In the genomic region with DNA sequence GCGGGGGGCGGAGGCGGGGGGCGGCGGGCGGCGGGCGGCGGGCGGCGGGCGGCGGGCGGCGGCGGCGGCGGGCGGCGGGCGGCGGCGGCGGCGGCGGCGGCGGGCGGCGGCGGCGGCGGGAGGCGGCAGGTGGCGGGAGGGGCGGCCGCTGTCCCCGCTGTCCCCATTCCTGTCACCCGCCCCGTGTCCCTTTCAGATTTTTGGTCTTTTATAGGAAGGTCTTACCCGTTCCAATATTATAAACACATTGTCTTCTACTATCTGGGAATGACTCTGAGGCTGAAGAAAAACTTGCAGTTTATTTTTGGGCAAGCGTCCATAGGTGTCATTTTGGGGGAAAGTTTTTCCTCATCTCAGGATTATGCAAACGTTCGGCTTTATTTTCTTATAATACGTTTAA, we compare ENCODE assay signal across 8 cellular contexts. TPM values are rescaled to one million over a fixed set of nuclear protein-coding genes. Genes with fewer than 3 reads are reported as not detected.
A peak's percentile ranks its signal among the peaks of the same experiment; 100 is the strongest.
DNase-seq lines count a peak whose midpoint lies in the region; ATAC-seq and TF ChIP-seq lines count a peak whose summit lies in the region.

No MANE protein-coding gene starts in this region.

- no peaks in the 10 kb centered on the region for H3K4me1 ChIP-seq in cardiac muscle cell (ENCODE audit: low read depth)
- H3K4me1 ChIP-seq in OCI-LY3 (ENCODE audit: low read length): 0 out of 2 replicates have a peak, but pooled peaks cover 2% of the 10 kb centered on the region
- H3K4me1 ChIP-seq in duodenal mucosa (ENCODE audit: control insufficient read depth in 1 of 2, insufficient read depth in 2 of 2, low read length in 2 of 2): peaks cover 0 to 3% of the 10 kb centered on the region in 2 donors

- peaks cover 4 to 10% of the 10 kb centered on the region in 2 donors for H3K4me1 Mint-ChIP-seq in natural killer cell

- no peaks in the 10 kb centered on the region for H3K36me3 Mint-ChIP-seq in natural killer cell

- H3K9me3 ChIP-seq in cardiac muscle cell (ENCODE audit: low read depth) (no peaks in the 10 kb centered on the region), OCI-LY3 (ENCODE audit: insufficient read depth, low read length) (no peaks in the 10 kb centered on the region), duodenal mucosa (ENCODE audit: control insufficient read depth in 1 of 2, low read length in 2 of 2) (no peaks in the 10 kb centered on the region)

- no peaks in the 10 kb centered on the region for H4K20me1 ChIP-seq in OCI-LY3 (ENCODE audit: insufficient read depth, low read length)

- no peaks in the 10 kb centered on the region for H3K36me3 ChIP-seq in cardiac muscle cell
- H3K36me3 ChIP-seq in OCI-LY3 (replicated peaks; ENCODE audit: low read depth, low read length): no peaks in the 10 kb centered on the region
- H3K36me3 ChIP-seq in duodenal mucosa (ENCODE audit: control insufficient read depth in 1 of 2, insufficient read depth in 2 of 2, low read length in 2 of 2): no peaks in the 10 kb centered on the region

- H3K9ac ChIP-seq in OCI-LY3 (ENCODE audit: low read length) (peak overlapping the region; percentile 75), duodenal mucosa (ENCODE audit: low read depth in 1 of 2, low read length in 2 of 2) (peak overlapping the region; percentile 18)

- no peaks in the 10 kb centered on the region for H3K27me3 ChIP-seq in cardiac muscle cell
- no peaks in the 10 kb centered on the region for H3K27me3 ChIP-seq in OCI-LY3 (ENCODE audit: low read depth, low read length)
- no peaks in the 10 kb centered on the region for H3K27me3 ChIP-seq in duodenal mucosa (ENCODE audit: control insufficient read depth in 1 of 2, insufficient read depth in 2 of 2, low read length in 2 of 2)

- H3K4me3 Mint-ChIP-seq in natural killer cell: peak overlapping the region; percentile 89

- H3K9me3 Mint-ChIP-seq in natural killer cell: no peaks in the 10 kb centered on the region

- H3K27ac ChIP-seq in cardiac muscle cell (peak overlapping the region; percentile 71), OCI-LY3 (ENCODE audit: low read length) (no peak overlapping the region), duodenal mucosa (ENCODE audit: low read depth, low read length) (peak overlapping the region; percentile 32)

- peak overlapping the region; percentile 63 for H3K4me3 ChIP-seq in cardiac muscle cell
- H3K4me3 ChIP-seq in OCI-LY3 (ENCODE audit: low read length): peak overlapping the region; percentile 94
- peak overlapping the region; percentile 63 to 68 for H3K4me3 ChIP-seq in duodenal mucosa (ENCODE audit: low read depth in 1 of 2, low read length in 2 of 2)

- H3K27ac Mint-ChIP-seq in natural killer cell: peak overlapping the region; percentile 95 to 97

- no peak for TF ChIP-seq CTCF in cardiac muscle cell (IDR thresholded peaks at IDR 0.05; ENCODE audit: low read depth, low read length)
- TF ChIP-seq CTCF in OCI-LY3 (IDR thresholded peaks at IDR 0.05; ENCODE audit: low read depth, low read length): no peak
- TF ChIP-seq CTCF in natural killer cell (IDR thresholded peaks at IDR 0.05): no peak

- peaks cover 0 to 4% of the 10 kb centered on the region in 2 donors for H3K27me3 Mint-ChIP-seq in natural killer cell (ENCODE audit: low read depth in 2 of 2)

- H3K4me2 ChIP-seq in OCI-LY3 (ENCODE audit: low read length): peak overlapping the region; percentile 74

- ATAC-seq in natural killer cell: no peak

- H2AFZ ChIP-seq in OCI-LY3 (ENCODE audit: low read depth, low read length): peak overlapping the region; percentile 71; the same call in 1 of the 2 replicates

- intact Hi-C loops in cardiac septum (cut with DNase I) (loop anchor here (5.0 to 10.0 kb wide), 2 partner anchors 75 to 187 kb away; partner anchors contain the start of gene NIPSNAP2), natural killer cell (cut with micrococcal nuclease) (loop anchor here (1.0 to 5.0 kb wide), 3 partner anchors 64 to 580 kb away; partner anchors contain the start of genes MRPS17 and VOPP1)

- DNase-seq in cardiac muscle cell (ENCODE audit: low read depth in 1 of 2, low spot score in 1 of 2): peak in 1 of 2 donors; percentile 9
- no peak for DNase-seq in cardiac septum (ENCODE audit: low spot score)
- no peak for DNase-seq in natural killer cell
- DNase-seq in mesenteric fat pad (ENCODE audit: low spot score): no peak
- DNase-seq in stimulated activated CD4-positive, alpha-beta T cell treated with anti-CD3 and anti-CD28 coated beads, Interleukin-15, amount 100 ng/mL, for 24 hours: no peak
- DNase-seq in activated gamma-delta T cell (lab: John Stamatoyannopoulos, UW): no peak

- H3K79me2 ChIP-seq in OCI-LY3 (ENCODE audit: low read length): no peaks in the 10 kb centered on the region

RNA-seq across cellular contexts. Expression of gene ZNF713, which starts 0.5 kb away (rescaled TPM):
- total RNA-seq in cardiac muscle cell (5.1 and 5.7 TPM in 2 replicates), cardiac septum (2.5 TPM), natural killer cell (1 to 10 TPM; 1.3 to 3.5 (median 2.2) TPM), mesenteric fat pad (1.2 TPM)
- 4.1 and 7.5 TPM in 2 replicates for polyA plus RNA-seq in cardiac muscle cell

RNA-seq across cellular contexts. Expression of gene SEPTIN14, which starts 25.2 kb away (rescaled TPM):
- not detected in 2 replicates for total RNA-seq in cardiac muscle cell
- not detected in 2 replicates for polyA plus RNA-seq in cardiac muscle cell
- not detected for total RNA-seq in cardiac septum
- total RNA-seq in natural killer cell: not detected
- total RNA-seq in mesenteric fat pad: not detected
